19 cellular contexts compared by ENCODE assay signal in genomic region chr11:3932698-3933097, GRCh38.
DNase-seq lines count a peak whose midpoint lies in the region; ATAC-seq, FAIRE-seq and TF ChIP-seq lines count a peak whose summit lies in the region.
"Had no signal": no experiment of that assay in that cellular context is flagged by ENCODE, and none has a peak within 500 bp of the region (broad histone marks: within the 10 kb centered on the region; RNA-seq: fewer than 3 reads in every experiment).

No MANE protein-coding gene starts in this region.

- WGBS in HepG2 (ENCODE audit: low lambda C conversion rate): 94% methylated on average over 2 of the region's 2 CpGs

- H3K4me2 ChIP-seq in HepG2 (ENCODE audit: low read depth, low read length): peak overlapping the region; percentile 59
- H3K4me2 ChIP-seq: BLaER1 had no signal

- H3K9me3 ChIP-seq in HepG2 (ENCODE audit: low read length): no peaks in the 10 kb centered on the region
- H3K9me3 ChIP-seq: BLaER1, Caco-2, HAP-1 had no signal

- ATAC-seq in natural killer cell: no peak
- no peak for ATAC-seq in natural killer cell treated with Interleukin-12 subunit alpha and Interleukin-12 subunit beta and Interleukin-15 and Interleukin-18, amount 100 ng/mL, for 72 hours
- no peak; the same call in 1 of the 3 replicates for ATAC-seq in HepG2

- H3K4me3 Mint-ChIP-seq in natural killer cell (no peak overlapping the region), neural crest cell (no peak overlapping the region)
- no peak overlapping the region for H3K4me3 Mint-ChIP-seq in natural killer cell treated with Interleukin-12 subunit alpha and Interleukin-12 subunit beta and Interleukin-15 and Interleukin-18, amount 100 ng/mL, for 72 hours
- H3K4me3 Mint-ChIP-seq: CD14-positive monocyte; CD8-positive, alpha-beta memory T cell had no signal

- no peaks in the 10 kb centered on the region for H4K20me1 ChIP-seq in HepG2 (ENCODE audit: insufficient read depth, low read length)
- H4K20me1 ChIP-seq: BLaER1 had no signal

- H3K27me3 Mint-ChIP-seq in natural killer cell (ENCODE audit: low read depth in 2 of 2): no peaks in the 10 kb centered on the region
- no peaks in the 10 kb centered on the region for H3K27me3 Mint-ChIP-seq in natural killer cell treated with Interleukin-12 subunit alpha and Interleukin-12 subunit beta and Interleukin-15 and Interleukin-18, amount 100 ng/mL, for 72 hours
- no peaks in the 10 kb centered on the region for H3K27me3 Mint-ChIP-seq in neural crest cell (ENCODE audit: low read depth)
- H3K27me3 Mint-ChIP-seq: CD8-positive, alpha-beta memory T cell had no signal

- H3K4me3 ChIP-seq in HepG2 (replicated peaks in 1 of 3; ENCODE audit: insufficient read depth in 1 of 3, low read depth in 2 of 3, low read length in 3 of 3): peak overlapping the region in 1 of 3 experiments; percentile 32; a peak in 1 of 6 replicates
- H3K4me3 ChIP-seq: BLaER1, GM23248, HAP-1 had no signal

- peaks cover 69 to 87% of the 10 kb centered on the region in 2 donors for H3K4me1 Mint-ChIP-seq in natural killer cell
- H3K4me1 Mint-ChIP-seq in natural killer cell treated with Interleukin-12 subunit alpha and Interleukin-12 subunit beta and Interleukin-15 and Interleukin-18, amount 100 ng/mL, for 72 hours (ENCODE audit: low read depth in 2 of 2): peaks cover 46 to 62% of the 10 kb centered on the region in 2 donors
- H3K4me1 Mint-ChIP-seq in neural crest cell: no peaks in the 10 kb centered on the region

- no peak for TF ChIP-seq POLR2A in HepG2 (IDR thresholded peaks at IDR 0.05; ENCODE audit: insufficient read depth in 1 of 2, low read depth in 2 of 2, low read length in 2 of 2)

- DNase-seq in natural killer cell: no peak
- DNase-seq in natural killer cell treated with Interleukin-12 subunit alpha and Interleukin-12 subunit beta and Interleukin-15 and Interleukin-18, amount 100 ng/mL, for 72 hours (ENCODE audit: low spot score): no peak
- no peak for DNase-seq in HepG2 (ENCODE audit: low spot score)
- no peak for DNase-seq in neural crest cell (ENCODE audit: low read depth, low spot score)
- no peak for DNase-seq in Kasumi-1 (lab: John Stamatoyannopoulos, UW)
- no peak for DNase-seq in activated CD4-positive, alpha-beta T cell treated with anti-CD3 and anti-CD28 coated beads, Interleukin-2, amount 50 U/mL, for 48 hours
- DNase-seq in SIG-M5 (lab: John Stamatoyannopoulos, UW): no peak
- DNase-seq in COR-L47 (lab: John Stamatoyannopoulos, UW): no peak
- DNase-seq: 8988T; Caco-2; CD8-positive, alpha-beta memory T cell; GM23248 had no signal

- H3K79me2 ChIP-seq in HepG2 (ENCODE audit: insufficient read depth, low read length): peaks cover 18% of the 10 kb centered on the region

- H3K27ac Mint-ChIP-seq in natural killer cell (peak overlapping the region; percentile 51 to 74), neural crest cell (ENCODE audit: unreplicated experiment) (peak overlapping the region; percentile 24)
- peak overlapping the region in 1 of 2 donors; percentile 76 for H3K27ac Mint-ChIP-seq in natural killer cell treated with Interleukin-12 subunit alpha and Interleukin-12 subunit beta and Interleukin-15 and Interleukin-18, amount 100 ng/mL, for 72 hours

- H3K36me3 ChIP-seq in HepG2 (replicated peaks in 1 of 2; ENCODE audit: control insufficient read depth in 1 of 2, insufficient read depth in 2 of 2, low read length in 2 of 2): peaks cover 0 to 1% of the 10 kb centered on the region in 2 experiments; a peak in 1 of 5 replicates
- H3K36me3 ChIP-seq: HAP-1 had no signal

- no peak overlapping the region for H2AFZ ChIP-seq in HepG2 (ENCODE audit: low read length)
- H2AFZ ChIP-seq: GM23248 had no signal

- intact Hi-C loops in natural killer cell (cut with micrococcal nuclease): no loop called here
- intact Hi-C loops in HepG2 (cut with micrococcal nuclease; ENCODE audit: unreplicated experiment): no loop called here

- in situ Hi-C loops in HepG2 (cut with HindIII; ENCODE audit: extremely low pct_ligation_motif_present, low pct_unique_long_range_greater_than_20kb): no loop called here

- H3K9me3 Mint-ChIP-seq in natural killer cell (no peaks in the 10 kb centered on the region), neural crest cell (no peaks in the 10 kb centered on the region)
- H3K9me3 Mint-ChIP-seq in natural killer cell treated with Interleukin-12 subunit alpha and Interleukin-12 subunit beta and Interleukin-15 and Interleukin-18, amount 100 ng/mL, for 72 hours: no peaks in the 10 kb centered on the region
- H3K9me3 Mint-ChIP-seq: CD14-positive monocyte; CD8-positive, alpha-beta memory T cell had no signal

- peak overlapping the region; percentile 40 for H3K9ac ChIP-seq in HepG2 (ENCODE audit: insufficient read depth, low read depth, low read length)
- H3K9ac ChIP-seq: BLaER1, GM23248 had no signal

- CTCF ChIA-PET in HepG2 (lab: Yijun Ruan, JAX; ENCODE audit: low intra/inter-chr PET ratio, low total read pairs): no interaction called here

- FAIRE-seq in HepG2 (lab: Jason Lieb, UNC): no peak
- FAIRE-seq: D721Med, G401.6, GM12891, GM19239 had no signal

- TF ChIP-seq RAD21 in HepG2 (CRISPR knock-in tag; IDR thresholded peaks at IDR 0.05): no peak

- no peaks in the 10 kb centered on the region for H3K27me3 ChIP-seq in HepG2 (ENCODE audit: control insufficient read depth in 1 of 2, insufficient read depth in 2 of 2, low read length in 2 of 2)
- H3K27me3 ChIP-seq: BLaER1 had no signal

- POLR2A ChIA-PET in HepG2 (lab: Yijun Ruan, JAX): interaction anchor here (0.9 to 3.1 kb wide), 6 partner anchors 10 to 128 kb away, joined by 3 to 14 read pairs (median 6); partner anchors contain the start of gene STIM1

- peak overlapping the region; percentile 76 for H3K27ac ChIP-seq in HepG2 (ENCODE audit: extremely low read length, insufficient read depth, low read length)
- H3K27ac ChIP-seq: BLaER1, GM23248 had no signal

- BruUV-seq in HepG2 (replicated peaks; lab: Mats Ljungman, UMichigan): no TSS peak

- peaks cover 69% of the 10 kb centered on the region for H3K4me1 ChIP-seq in HepG2 (ENCODE audit: insufficient read depth, low read length)
- H3K4me1 ChIP-seq: Caco-2, HAP-1 had no signal

- TF ChIP-seq EP300 in HepG2 (IDR thresholded peaks at IDR 0.05; ENCODE audit: low read depth in 2 of 2, low read length in 2 of 2) (no peak), HepG2 (CRISPR knock-in tag; IDR thresholded peaks at IDR 0.05; ENCODE audit: borderline replicate concordance) (no peak)

- no peaks in the 10 kb centered on the region for H3K36me3 Mint-ChIP-seq in natural killer cell
- no peaks in the 10 kb centered on the region for H3K36me3 Mint-ChIP-seq in natural killer cell treated with Interleukin-12 subunit alpha and Interleukin-12 subunit beta and Interleukin-15 and Interleukin-18, amount 100 ng/mL, for 72 hours
- H3K36me3 Mint-ChIP-seq in neural crest cell (ENCODE audit: low read depth): no peaks in the 10 kb centered on the region

- TF ChIP-seq CTCF in natural killer cell (IDR thresholded peaks at IDR 0.05) (no peak), HepG2 (CRISPR knock-in tag; IDR thresholded peaks at IDR 0.05) (no peak), neural crest cell (conservative IDR thresholded peaks at IDR 0.05) (no peak)

TF ChIP-seq in HepG2, 621 proteins besides CTCF, POLR2A, EP300 and RAD21 (continues in another document):
- TF ChIP-seq KDM5B (CRISPR knock-in tag; IDR thresholded peaks at IDR 0.05; ENCODE audit: borderline replicate concordance) (no peak), ZNF816 (CRISPR knock-in tag; IDR thresholded peaks at IDR 0.05; ENCODE audit: borderline replicate concordance) (0 out of 2 replicates have a peak, but pooled peaks have one; percentile 58), ZNF572 (CRISPR knock-in tag; IDR thresholded peaks at IDR 0.05) (no peak), ZNF12 (CRISPR knock-in tag; IDR thresholded peaks at IDR 0.05) (peak; percentile 98), ZNF543 (CRISPR knock-in tag; IDR thresholded peaks at IDR 0.05) (no peak), ZNF607 (CRISPR knock-in tag; IDR thresholded peaks at IDR 0.05; ENCODE audit: borderline replicate concordance) (0 out of 2 replicates have a peak, but pooled peaks have one; percentile 4), RBAK (CRISPR knock-in tag; IDR thresholded peaks at IDR 0.05) (no peak), EEA1 (CRISPR knock-in tag; IDR thresholded peaks at IDR 0.05; ENCODE audit: borderline replicate concordance) (no peak), KAT7 (CRISPR knock-in tag; IDR thresholded peaks at IDR 0.05; ENCODE audit: borderline replicate concordance) (no peak), ZNF790 (CRISPR knock-in tag; IDR thresholded peaks at IDR 0.05; ENCODE audit: borderline replicate concordance) (no peak), ZNF501 (CRISPR knock-in tag; IDR thresholded peaks at IDR 0.05) (0 out of 2 replicates have a peak, but pooled peaks have one; percentile 6), TOE1 (CRISPR knock-in tag; IDR thresholded peaks at IDR 0.05) (no peak), THRA (CRISPR knock-in tag; IDR thresholded peaks at IDR 0.05; ENCODE audit: borderline replicate concordance) (0 out of 2 replicates have a peak, but pooled peaks have one; percentile 6), MXD1 (CRISPR knock-in tag; IDR thresholded peaks at IDR 0.05) (no peak), SSRP1 (CRISPR knock-in tag; IDR thresholded peaks at IDR 0.05) (peak; percentile 22; the same call in 1 of the 2 replicates), BATF2 (CRISPR knock-in tag; IDR thresholded peaks at IDR 0.05) (no peak), RELA (CRISPR knock-in tag; IDR thresholded peaks at IDR 0.05) (no peak)
